Comparison of ENCODE assay signal across 1 cellular context in the genomic region with DNA sequence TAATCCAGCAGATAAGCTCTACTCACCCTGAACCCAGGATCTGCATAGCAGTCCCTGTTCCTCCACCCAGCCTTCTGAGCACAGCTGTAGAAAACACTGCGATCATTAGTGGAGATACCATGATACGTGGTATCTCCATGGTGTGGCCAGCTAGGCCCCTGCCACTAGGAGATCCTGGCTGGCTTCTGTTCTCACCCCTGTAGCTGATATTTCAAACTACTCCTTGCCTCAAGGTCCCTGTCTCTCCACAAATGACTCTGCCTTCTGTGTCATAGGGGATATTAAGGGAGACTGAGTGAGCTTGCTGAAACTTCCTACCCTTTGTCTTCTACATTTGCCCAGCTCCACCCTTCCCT.
A peak's percentile ranks its signal among the peaks of the same experiment; 100 is the strongest.
TF ChIP-seq lines count a peak whose summit lies in the region.

No MANE protein-coding gene starts in this region.

TF ChIP-seq in K562, 482 proteins besides CTCF, POLR2A, EP300 and RAD21 (continued from another document and continues in another):
- TF ChIP-seq, protein P1, sequence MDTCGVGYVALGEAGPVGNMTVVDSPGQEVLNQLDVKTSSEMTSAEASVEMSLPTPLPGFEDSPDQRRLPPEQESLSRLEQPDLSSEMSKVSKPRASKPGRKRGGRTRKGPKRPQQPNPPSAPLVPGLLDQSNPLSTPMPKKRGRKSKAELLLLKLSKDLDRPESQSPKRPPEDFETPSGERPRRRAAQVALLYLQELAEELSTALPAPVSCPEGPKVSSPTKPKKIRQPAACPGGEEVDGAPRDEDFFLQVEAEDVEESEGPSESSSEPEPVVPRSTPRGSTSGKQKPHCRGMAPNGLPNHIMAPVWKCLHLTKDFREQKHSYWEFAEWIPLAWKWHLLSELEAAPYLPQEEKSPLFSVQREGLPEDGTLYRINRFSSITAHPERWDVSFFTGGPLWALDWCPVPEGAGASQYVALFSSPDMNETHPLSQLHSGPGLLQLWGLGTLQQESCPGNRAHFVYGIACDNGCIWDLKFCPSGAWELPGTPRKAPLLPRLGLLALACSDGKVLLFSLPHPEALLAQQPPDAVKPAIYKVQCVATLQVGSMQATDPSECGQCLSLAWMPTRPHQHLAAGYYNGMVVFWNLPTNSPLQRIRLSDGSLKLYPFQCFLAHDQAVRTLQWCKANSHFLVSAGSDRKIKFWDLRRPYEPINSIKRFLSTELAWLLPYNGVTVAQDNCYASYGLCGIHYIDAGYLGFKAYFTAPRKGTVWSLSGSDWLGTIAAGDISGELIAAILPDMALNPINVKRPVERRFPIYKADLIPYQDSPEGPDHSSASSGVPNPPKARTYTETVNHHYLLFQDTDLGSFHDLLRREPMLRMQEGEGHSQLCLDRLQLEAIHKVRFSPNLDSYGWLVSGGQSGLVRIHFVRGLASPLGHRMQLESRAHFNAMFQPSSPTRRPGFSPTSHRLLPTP (IDR thresholded peaks at IDR 0.05; ENCODE audit: borderline replicate concordance, extremely low read depth, insufficient read length): no peak
- TF ChIP-seq POLR2AphosphoS2 (IDR thresholded peaks at IDR 0.05; ENCODE audit: low read length) (no peak), NUFIP1 (IDR thresholded peaks at IDR 0.05; ENCODE audit: partially characterized antibody) (no peak), TGIF2 (CRISPR knock-in tag; IDR thresholded peaks at IDR 0.05) (no peak), ZSCAN29 (IDR thresholded peaks at IDR 0.05) (no peak), HDAC8 (tag; IDR thresholded peaks at IDR 0.05) (no peak), SLC30A9 (CRISPR knock-in tag; IDR thresholded peaks at IDR 0.05) (no peak), RBM22 (IDR thresholded peaks at IDR 0.05; ENCODE audit: low read depth, low read length, poor library complexity, severe bottlenecking) (no peak), HMG20B (CRISPR knock-in tag; IDR thresholded peaks at IDR 0.05) (no peak), SPI1 (IDR thresholded peaks at IDR 0.05; ENCODE audit: borderline replicate concordance, low read depth, low read length) (no peak), COPS2 (conservative IDR thresholded peaks at IDR 0.05) (no peak), EHMT2 (IDR thresholded peaks at IDR 0.05) (no peak), ZNF79 (CRISPR knock-in tag; IDR thresholded peaks at IDR 0.05; ENCODE audit: low read depth) (0 out of 2 replicates have a peak, but pooled peaks have one; percentile 10), GATA2 (CRISPR knock-in tag; IDR thresholded peaks at IDR 0.05) (0 out of 2 replicates have a peak, but pooled peaks have one; percentile 8), MTA3 (IDR thresholded peaks at IDR 0.05; ENCODE audit: borderline replicate concordance) (peak; percentile 58; the same call in 1 of the 2 replicates), ZNF644 (tag; IDR thresholded peaks at IDR 0.05; ENCODE audit: low read depth) (no peak), ZNF707 (CRISPR knock-in tag; conservative IDR thresholded peaks at IDR 0.05) (no peak), HDGF (IDR thresholded peaks at IDR 0.05) (no peak), ZNF76 (CRISPR knock-in tag; IDR thresholded peaks at IDR 0.05; ENCODE audit: borderline replicate concordance) (no peak), CBX8 (IDR thresholded peaks at IDR 0.05; ENCODE audit: borderline replicate concordance, extremely low read depth, low read depth, low read length, poor library complexity, severe bottlenecking) (no peak), RB1 (IDR thresholded peaks at IDR 0.05; ENCODE audit: low read depth) (no peak), ZSCAN32 (CRISPR knock-in tag; IDR thresholded peaks at IDR 0.05) (no peak), ZFX (CRISPR knock-in tag; IDR thresholded peaks at IDR 0.05) (peak; percentile 51; the same call in 1 of the 2 replicates), TCF7L2 (IDR thresholded peaks at IDR 0.05; ENCODE audit: low read depth, low read length) (no peak), ZNF12 (CRISPR knock-in tag; IDR thresholded peaks at IDR 0.05) (no peak), SNRNP70 (optimal IDR thresholded peaks at IDR 0.05; ENCODE audit: low read depth, low read length) (no peak)
- TF ChIP-seq, protein P2, sequence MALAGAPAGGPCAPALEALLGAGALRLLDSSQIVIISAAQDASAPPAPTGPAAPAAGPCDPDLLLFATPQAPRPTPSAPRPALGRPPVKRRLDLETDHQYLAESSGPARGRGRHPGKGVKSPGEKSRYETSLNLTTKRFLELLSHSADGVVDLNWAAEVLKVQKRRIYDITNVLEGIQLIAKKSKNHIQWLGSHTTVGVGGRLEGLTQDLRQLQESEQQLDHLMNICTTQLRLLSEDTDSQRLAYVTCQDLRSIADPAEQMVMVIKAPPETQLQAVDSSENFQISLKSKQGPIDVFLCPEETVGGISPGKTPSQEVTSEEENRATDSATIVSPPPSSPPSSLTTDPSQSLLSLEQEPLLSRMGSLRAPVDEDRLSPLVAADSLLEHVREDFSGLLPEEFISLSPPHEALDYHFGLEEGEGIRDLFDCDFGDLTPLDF (CRISPR knock-in tag; IDR thresholded peaks at IDR 0.05): no peak
- TF ChIP-seq, protein P3, sequence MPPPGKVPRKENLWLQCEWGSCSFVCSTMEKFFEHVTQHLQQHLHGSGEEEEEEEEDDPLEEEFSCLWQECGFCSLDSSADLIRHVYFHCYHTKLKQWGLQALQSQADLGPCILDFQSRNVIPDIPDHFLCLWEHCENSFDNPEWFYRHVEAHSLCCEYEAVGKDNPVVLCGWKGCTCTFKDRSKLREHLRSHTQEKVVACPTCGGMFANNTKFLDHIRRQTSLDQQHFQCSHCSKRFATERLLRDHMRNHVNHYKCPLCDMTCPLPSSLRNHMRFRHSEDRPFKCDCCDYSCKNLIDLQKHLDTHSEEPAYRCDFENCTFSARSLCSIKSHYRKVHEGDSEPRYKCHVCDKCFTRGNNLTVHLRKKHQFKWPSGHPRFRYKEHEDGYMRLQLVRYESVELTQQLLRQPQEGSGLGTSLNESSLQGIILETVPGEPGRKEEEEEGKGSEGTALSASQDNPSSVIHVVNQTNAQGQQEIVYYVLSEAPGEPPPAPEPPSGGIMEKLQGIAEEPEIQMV (tag; conservative IDR thresholded peaks at IDR 0.05; ENCODE audit: low read depth): no peak
- TF ChIP-seq, protein P4, sequence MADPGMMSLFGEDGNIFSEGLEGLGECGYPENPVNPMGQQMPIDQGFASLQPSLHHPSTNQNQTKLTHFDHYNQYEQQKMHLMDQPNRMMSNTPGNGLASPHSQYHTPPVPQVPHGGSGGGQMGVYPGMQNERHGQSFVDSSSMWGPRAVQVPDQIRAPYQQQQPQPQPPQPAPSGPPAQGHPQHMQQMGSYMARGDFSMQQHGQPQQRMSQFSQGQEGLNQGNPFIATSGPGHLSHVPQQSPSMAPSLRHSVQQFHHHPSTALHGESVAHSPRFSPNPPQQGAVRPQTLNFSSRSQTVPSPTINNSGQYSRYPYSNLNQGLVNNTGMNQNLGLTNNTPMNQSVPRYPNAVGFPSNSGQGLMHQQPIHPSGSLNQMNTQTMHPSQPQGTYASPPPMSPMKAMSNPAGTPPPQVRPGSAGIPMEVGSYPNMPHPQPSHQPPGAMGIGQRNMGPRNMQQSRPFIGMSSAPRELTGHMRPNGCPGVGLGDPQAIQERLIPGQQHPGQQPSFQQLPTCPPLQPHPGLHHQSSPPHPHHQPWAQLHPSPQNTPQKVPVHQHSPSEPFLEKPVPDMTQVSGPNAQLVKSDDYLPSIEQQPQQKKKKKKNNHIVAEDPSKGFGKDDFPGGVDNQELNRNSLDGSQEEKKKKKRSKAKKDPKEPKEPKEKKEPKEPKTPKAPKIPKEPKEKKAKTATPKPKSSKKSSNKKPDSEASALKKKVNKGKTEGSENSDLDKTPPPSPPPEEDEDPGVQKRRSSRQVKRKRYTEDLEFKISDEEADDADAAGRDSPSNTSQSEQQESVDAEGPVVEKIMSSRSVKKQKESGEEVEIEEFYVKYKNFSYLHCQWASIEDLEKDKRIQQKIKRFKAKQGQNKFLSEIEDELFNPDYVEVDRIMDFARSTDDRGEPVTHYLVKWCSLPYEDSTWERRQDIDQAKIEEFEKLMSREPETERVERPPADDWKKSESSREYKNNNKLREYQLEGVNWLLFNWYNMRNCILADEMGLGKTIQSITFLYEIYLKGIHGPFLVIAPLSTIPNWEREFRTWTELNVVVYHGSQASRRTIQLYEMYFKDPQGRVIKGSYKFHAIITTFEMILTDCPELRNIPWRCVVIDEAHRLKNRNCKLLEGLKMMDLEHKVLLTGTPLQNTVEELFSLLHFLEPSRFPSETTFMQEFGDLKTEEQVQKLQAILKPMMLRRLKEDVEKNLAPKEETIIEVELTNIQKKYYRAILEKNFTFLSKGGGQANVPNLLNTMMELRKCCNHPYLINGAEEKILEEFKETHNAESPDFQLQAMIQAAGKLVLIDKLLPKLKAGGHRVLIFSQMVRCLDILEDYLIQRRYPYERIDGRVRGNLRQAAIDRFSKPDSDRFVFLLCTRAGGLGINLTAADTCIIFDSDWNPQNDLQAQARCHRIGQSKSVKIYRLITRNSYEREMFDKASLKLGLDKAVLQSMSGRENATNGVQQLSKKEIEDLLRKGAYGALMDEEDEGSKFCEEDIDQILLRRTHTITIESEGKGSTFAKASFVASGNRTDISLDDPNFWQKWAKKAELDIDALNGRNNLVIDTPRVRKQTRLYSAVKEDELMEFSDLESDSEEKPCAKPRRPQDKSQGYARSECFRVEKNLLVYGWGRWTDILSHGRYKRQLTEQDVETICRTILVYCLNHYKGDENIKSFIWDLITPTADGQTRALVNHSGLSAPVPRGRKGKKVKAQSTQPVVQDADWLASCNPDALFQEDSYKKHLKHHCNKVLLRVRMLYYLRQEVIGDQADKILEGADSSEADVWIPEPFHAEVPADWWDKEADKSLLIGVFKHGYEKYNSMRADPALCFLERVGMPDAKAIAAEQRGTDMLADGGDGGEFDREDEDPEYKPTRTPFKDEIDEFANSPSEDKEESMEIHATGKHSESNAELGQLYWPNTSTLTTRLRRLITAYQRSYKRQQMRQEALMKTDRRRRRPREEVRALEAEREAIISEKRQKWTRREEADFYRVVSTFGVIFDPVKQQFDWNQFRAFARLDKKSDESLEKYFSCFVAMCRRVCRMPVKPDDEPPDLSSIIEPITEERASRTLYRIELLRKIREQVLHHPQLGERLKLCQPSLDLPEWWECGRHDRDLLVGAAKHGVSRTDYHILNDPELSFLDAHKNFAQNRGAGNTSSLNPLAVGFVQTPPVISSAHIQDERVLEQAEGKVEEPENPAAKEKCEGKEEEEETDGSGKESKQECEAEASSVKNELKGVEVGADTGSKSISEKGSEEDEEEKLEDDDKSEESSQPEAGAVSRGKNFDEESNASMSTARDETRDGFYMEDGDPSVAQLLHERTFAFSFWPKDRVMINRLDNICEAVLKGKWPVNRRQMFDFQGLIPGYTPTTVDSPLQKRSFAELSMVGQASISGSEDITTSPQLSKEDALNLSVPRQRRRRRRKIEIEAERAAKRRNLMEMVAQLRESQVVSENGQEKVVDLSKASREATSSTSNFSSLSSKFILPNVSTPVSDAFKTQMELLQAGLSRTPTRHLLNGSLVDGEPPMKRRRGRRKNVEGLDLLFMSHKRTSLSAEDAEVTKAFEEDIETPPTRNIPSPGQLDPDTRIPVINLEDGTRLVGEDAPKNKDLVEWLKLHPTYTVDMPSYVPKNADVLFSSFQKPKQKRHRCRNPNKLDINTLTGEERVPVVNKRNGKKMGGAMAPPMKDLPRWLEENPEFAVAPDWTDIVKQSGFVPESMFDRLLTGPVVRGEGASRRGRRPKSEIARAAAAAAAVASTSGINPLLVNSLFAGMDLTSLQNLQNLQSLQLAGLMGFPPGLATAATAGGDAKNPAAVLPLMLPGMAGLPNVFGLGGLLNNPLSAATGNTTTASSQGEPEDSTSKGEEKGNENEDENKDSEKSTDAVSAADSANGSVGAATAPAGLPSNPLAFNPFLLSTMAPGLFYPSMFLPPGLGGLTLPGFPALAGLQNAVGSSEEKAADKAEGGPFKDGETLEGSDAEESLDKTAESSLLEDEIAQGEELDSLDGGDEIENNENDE (IDR thresholded peaks at IDR 0.05; ENCODE audit: low read depth, low read length): no peak
- TF ChIP-seq, protein P5, sequence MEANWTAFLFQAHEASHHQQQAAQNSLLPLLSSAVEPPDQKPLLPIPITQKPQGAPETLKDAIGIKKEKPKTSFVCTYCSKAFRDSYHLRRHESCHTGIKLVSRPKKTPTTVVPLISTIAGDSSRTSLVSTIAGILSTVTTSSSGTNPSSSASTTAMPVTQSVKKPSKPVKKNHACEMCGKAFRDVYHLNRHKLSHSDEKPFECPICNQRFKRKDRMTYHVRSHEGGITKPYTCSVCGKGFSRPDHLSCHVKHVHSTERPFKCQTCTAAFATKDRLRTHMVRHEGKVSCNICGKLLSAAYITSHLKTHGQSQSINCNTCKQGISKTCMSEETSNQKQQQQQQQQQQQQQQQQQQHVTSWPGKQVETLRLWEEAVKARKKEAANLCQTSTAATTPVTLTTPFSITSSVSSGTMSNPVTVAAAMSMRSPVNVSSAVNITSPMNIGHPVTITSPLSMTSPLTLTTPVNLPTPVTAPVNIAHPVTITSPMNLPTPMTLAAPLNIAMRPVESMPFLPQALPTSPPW (CRISPR knock-in tag; IDR thresholded peaks at IDR 0.05): no peak
- TF ChIP-seq, protein P6, sequence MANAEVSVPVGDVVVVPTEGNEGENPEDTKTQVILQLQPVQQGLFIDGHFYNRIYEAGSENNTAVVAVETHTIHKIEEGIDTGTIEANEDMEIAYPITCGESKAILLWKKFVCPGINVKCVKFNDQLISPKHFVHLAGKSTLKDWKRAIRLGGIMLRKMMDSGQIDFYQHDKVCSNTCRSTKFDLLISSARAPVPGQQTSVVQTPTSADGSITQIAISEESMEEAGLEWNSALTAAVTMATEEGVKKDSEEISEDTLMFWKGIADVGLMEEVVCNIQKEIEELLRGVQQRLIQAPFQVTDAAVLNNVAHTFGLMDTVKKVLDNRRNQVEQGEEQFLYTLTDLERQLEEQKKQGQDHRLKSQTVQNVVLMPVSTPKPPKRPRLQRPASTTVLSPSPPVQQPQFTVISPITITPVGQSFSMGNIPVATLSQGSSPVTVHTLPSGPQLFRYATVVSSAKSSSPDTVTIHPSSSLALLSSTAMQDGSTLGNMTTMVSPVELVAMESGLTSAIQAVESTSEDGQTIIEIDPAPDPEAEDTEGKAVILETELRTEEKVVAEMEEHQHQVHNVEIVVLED (CRISPR knock-in tag; IDR thresholded peaks at IDR 0.05): no peak
- TF ChIP-seq, protein P7, sequence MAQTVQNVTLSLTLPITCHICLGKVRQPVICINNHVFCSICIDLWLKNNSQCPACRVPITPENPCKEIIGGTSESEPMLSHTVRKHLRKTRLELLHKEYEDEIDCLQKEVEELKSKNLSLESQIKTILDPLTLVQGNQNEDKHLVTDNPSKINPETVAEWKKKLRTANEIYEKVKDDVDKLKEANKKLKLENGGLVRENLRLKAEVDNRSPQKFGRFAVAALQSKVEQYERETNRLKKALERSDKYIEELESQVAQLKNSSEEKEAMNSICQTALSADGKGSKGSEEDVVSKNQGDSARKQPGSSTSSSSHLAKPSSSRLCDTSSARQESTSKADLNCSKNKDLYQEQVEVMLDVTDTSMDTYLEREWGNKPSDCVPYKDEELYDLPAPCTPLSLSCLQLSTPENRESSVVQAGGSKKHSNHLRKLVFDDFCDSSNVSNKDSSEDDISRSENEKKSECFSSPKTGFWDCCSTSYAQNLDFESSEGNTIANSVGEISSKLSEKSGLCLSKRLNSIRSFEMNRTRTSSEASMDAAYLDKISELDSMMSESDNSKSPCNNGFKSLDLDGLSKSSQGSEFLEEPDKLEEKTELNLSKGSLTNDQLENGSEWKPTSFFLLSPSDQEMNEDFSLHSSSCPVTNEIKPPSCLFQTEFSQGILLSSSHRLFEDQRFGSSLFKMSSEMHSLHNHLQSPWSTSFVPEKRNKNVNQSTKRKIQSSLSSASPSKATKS (CRISPR knock-in tag; IDR thresholded peaks at IDR 0.05): no peak
- TF ChIP-seq, protein P8, sequence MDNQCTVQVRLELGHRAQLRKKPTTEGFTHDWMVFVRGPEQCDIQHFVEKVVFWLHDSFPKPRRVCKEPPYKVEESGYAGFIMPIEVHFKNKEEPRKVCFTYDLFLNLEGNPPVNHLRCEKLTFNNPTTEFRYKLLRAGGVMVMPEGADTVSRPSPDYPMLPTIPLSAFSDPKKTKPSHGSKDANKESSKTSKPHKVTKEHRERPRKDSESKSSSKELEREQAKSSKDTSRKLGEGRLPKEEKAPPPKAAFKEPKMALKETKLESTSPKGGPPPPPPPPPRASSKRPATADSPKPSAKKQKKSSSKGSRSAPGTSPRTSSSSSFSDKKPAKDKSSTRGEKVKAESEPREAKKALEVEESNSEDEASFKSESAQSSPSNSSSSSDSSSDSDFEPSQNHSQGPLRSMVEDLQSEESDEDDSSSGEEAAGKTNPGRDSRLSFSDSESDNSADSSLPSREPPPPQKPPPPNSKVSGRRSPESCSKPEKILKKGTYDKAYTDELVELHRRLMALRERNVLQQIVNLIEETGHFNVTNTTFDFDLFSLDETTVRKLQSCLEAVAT (IDR thresholded peaks at IDR 0.05): no peak
